In the genomic region with DNA sequence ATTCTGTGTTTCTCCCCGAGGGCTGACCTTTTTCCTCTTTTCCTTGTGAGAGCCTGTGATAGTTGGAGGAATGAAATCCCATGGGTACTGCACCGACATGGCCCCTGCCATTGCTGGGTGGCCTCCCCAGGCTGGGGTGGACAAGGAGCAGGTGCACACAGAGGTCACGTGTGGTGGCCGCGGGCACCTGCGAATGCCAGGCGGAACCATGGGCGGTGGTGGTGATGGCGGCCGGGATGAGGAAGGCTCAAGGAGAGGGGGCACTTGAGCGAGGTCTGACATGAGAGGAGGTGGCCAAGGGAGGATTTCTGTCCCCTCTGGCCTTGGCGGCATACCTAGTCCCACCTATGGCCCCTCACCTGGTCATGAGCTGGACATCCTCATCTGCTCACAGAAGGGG, we compare ENCODE assay signal across 28 cellular contexts.
"Had no signal": no experiment of that assay in that cellular context is flagged by ENCODE, and none has a peak within 500 bp of the region (broad histone marks: within the 10 kb centered on the region; RNA-seq: fewer than 3 reads in every experiment).

No MANE protein-coding gene starts in this region.

- H3K36me3 Mint-ChIP-seq: stimulated activated effector memory CD8-positive, alpha-beta T cell treated with anti-CD3 and anti-CD28 coated beads, Interleukin-12 subunit alpha, Interleukin-12 subunit beta, amount 100 ng/mL, for 72 hours; stimulated activated memory B cell treated with anti-CD40 and anti-IgM and Interleukin-4, amounts not matched to agents 10 μg/mL and 1 μg/mL and 100 μg/mL, for 72 hours; stimulated activated naive B cell treated with anti-CD40 and anti-IgM and Interleukin-4, amounts not matched to agents 10 μg/mL and 1 μg/mL and 100 μg/mL, for 72 hours; type B pancreatic cell had no signal

- ATAC-seq: stimulated activated effector memory CD8-positive, alpha-beta T cell treated with anti-CD3 and anti-CD28 coated beads, Interleukin-12 subunit alpha, Interleukin-12 subunit beta, amount 100 ng/mL, for 72 hours; stimulated activated naive CD8-positive, alpha-beta T cell treated with anti-CD3 and anti-CD28 coated beads, Interleukin-15, amount 100 ng/mL, for 72 hours; stimulated activated naive CD8-positive, alpha-beta T cell treated with anti-CD3 and anti-CD28 coated beads, Interleukin-15, Interleukin-2, amounts not matched to agents 100 U/mL and 50 U/mL, for 24 hours; upper lobe of right lung had no signal

- H3K4me3 Mint-ChIP-seq: stimulated activated effector memory CD8-positive, alpha-beta T cell treated with anti-CD3 and anti-CD28 coated beads, Interleukin-12 subunit alpha, Interleukin-12 subunit beta, amount 100 ng/mL, for 72 hours; stimulated activated memory B cell treated with anti-CD40 and anti-IgM and Interleukin-4, amounts not matched to agents 10 μg/mL and 1 μg/mL and 100 μg/mL, for 72 hours; stimulated activated naive B cell treated with anti-CD40 and anti-IgM and Interleukin-4, amounts not matched to agents 10 μg/mL and 1 μg/mL and 100 μg/mL, for 72 hours; stimulated activated naive CD8-positive, alpha-beta T cell treated with anti-CD3 and anti-CD28 coated beads, Interleukin-15, amount 100 ng/mL, for 72 hours; stimulated activated naive CD8-positive, alpha-beta T cell treated with anti-CD3 and anti-CD28 coated beads, Interleukin-15, Interleukin-2, amounts not matched to agents 100 ng/mL and 50 ng/mL, for 24 hours; type B pancreatic cell had no signal

- H3K9me3 ChIP-seq: stomach, suprapubic skin, testis, thoracic aorta, thyroid gland, tibial artery, transverse colon, upper lobe of left lung, upper lobe of right lung, uterus, vagina had no signal

- H3K27me3 ChIP-seq: testis, thyroid gland, tibial nerve, transverse colon, upper lobe of left lung, upper lobe of right lung, uterus, vagina had no signal

- H3K9me3 Mint-ChIP-seq: stimulated activated effector memory CD8-positive, alpha-beta T cell treated with anti-CD3 and anti-CD28 coated beads, Interleukin-12 subunit alpha, Interleukin-12 subunit beta, amount 100 ng/mL, for 72 hours; stimulated activated memory B cell treated with anti-CD40 and anti-IgM and Interleukin-4, amounts not matched to agents 10 μg/mL and 1 μg/mL and 100 μg/mL, for 72 hours; stimulated activated naive B cell treated with anti-CD40 and anti-IgM and Interleukin-4, amounts not matched to agents 10 μg/mL and 1 μg/mL and 100 μg/mL, for 72 hours; stimulated activated naive CD8-positive, alpha-beta T cell treated with anti-CD3 and anti-CD28 coated beads, Interleukin-15, amount 100 ng/mL, for 72 hours; stimulated activated naive CD8-positive, alpha-beta T cell treated with anti-CD3 and anti-CD28 coated beads, Interleukin-15, Interleukin-2, amounts not matched to agents 100 ng/mL and 50 ng/mL, for 24 hours; type B pancreatic cell had no signal

- H3K4me1 Mint-ChIP-seq: stimulated activated memory B cell treated with anti-CD40 and anti-IgM and Interleukin-4, amounts not matched to agents 10 μg/mL and 1 μg/mL and 100 μg/mL, for 72 hours; stimulated activated naive CD8-positive, alpha-beta T cell treated with anti-CD3 and anti-CD28 coated beads, Interleukin-15, amount 100 ng/mL, for 72 hours had no signal

- H3K27ac ChIP-seq: stomach, suprapubic skin, testis, thoracic aorta, thyroid gland, tibial artery, tibial nerve, transverse colon, upper lobe of left lung, upper lobe of right lung, uterus, vagina had no signal

- FAIRE-seq: urothelium cell line had no signal

- H3K36me3 ChIP-seq: stomach, suprapubic skin, thoracic aorta, thyroid gland, tibial artery, tibial nerve, transverse colon, upper lobe of left lung, upper lobe of right lung, uterus, vagina had no signal

- H3K27me3 Mint-ChIP-seq: stimulated activated naive CD8-positive, alpha-beta T cell treated with anti-CD3 and anti-CD28 coated beads, Interleukin-15, Interleukin-2, amounts not matched to agents 100 ng/mL and 50 ng/mL, for 24 hours had no signal

- H3K27ac Mint-ChIP-seq: stimulated activated effector memory CD8-positive, alpha-beta T cell treated with anti-CD3 and anti-CD28 coated beads, Interleukin-12 subunit alpha, Interleukin-12 subunit beta, amount 100 ng/mL, for 72 hours; stimulated activated memory B cell treated with anti-CD40 and anti-IgM and Interleukin-4, amounts not matched to agents 10 μg/mL and 1 μg/mL and 100 μg/mL, for 72 hours; stimulated activated naive B cell treated with anti-CD40 and anti-IgM and Interleukin-4, amounts not matched to agents 10 μg/mL and 1 μg/mL and 100 μg/mL, for 72 hours; stimulated activated naive CD8-positive, alpha-beta T cell treated with anti-CD3 and anti-CD28 coated beads, Interleukin-15, amount 100 ng/mL, for 72 hours; stimulated activated naive CD8-positive, alpha-beta T cell treated with anti-CD3 and anti-CD28 coated beads, Interleukin-15, Interleukin-2, amounts not matched to agents 100 ng/mL and 50 ng/mL, for 24 hours; type B pancreatic cell had no signal

- H3K4me3 ChIP-seq: stomach, suprapubic skin, testis, thoracic aorta, thyroid gland, tibial artery, tibial nerve, transverse colon, upper lobe of left lung, upper lobe of right lung, uterus, vagina had no signal

- DNase-seq: stimulated activated CD4-positive, alpha-beta T cell treated with anti-CD3 and anti-CD28 coated beads, Interleukin-2, amount 100 ng/mL, for 48 hours; stimulated activated CD4-positive, alpha-beta T cell treated with anti-CD3 and anti-CD28 coated beads, Interleukin-4, amount 100 ng/mL, for 1 hour; stimulated activated CD4-positive, alpha-beta T cell treated with anti-CD3 and anti-CD28 coated beads, Interleukin-4, amount 100 ng/mL, for 24 hours; stimulated activated CD4-positive, alpha-beta T cell treated with anti-CD3 and anti-CD28 coated beads, Interleukin-4, amount 100 ng/mL, for 4 hours; stimulated activated CD8-positive, alpha-beta memory T cell treated with anti-CD3 and anti-CD28 coated beads, Interleukin-4, amount 100 ng/mL, for 48 hours; stimulated activated naive B cell treated with anti-CD40 and anti-IgM and Interleukin-4, amounts not matched to agents 10 μg/mL and 1 μg/mL and 100 μg/mL, for 72 hours; stimulated activated naive CD4-positive, alpha-beta T cell; stimulated activated naive CD4-positive, alpha-beta T cell treated with Interleukin-2 at 50 U/mL for 16 hours; stimulated activated naive CD8-positive, alpha-beta T cell treated with anti-CD3 and anti-CD28 coated beads, Interleukin-15, amount 100 ng/mL, for 72 hours; stimulated activated naive CD8-positive, alpha-beta T cell treated with anti-CD3 and anti-CD28 coated beads, Interleukin-15, Interleukin-2, amounts not matched to agents 100 U/mL and 50 U/mL, for 24 hours; stomach; testis; thyroid gland; tibial artery; transverse colon; trophoblast cell; upper lobe of left lung; upper lobe of right lung; uterus had no signal

- H3K4me1 ChIP-seq: stomach, suprapubic skin, testis, thyroid gland, tibial artery, tibial nerve, transverse colon, upper lobe of left lung, upper lobe of right lung, uterus, vagina had no signal
